Comparison of ENCODE assay signal across 27 cellular contexts in the genomic region with DNA sequence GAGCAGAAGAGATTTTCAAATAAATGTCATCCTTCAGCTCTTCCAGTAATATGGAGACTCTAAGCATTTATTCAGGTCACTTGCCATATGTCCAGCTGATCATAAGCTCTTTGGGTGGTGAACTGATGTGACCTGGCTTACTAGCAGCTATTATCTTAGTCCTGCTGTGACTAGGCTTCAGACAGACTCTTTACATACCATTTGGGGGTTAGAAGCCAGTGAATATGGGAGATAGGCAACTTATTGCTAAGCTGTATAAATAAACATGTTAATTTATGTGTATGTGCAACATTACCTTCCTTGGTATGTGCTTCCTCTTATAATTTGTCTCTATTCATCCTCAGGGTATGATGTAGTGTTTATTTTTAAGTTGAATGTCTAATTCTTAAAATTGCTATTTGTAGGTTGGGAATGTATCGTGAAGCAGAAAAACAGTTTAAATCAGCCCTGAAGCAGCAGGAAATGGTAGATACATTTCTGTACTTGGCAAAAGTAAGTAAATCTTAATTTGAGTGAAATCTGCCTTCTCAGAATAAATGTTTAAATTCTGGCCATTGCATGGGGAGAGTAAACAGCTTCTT. TPM values are rescaled to one million over a fixed set of nuclear protein-coding genes. Genes with fewer than 3 reads are reported as not detected.
A peak's percentile ranks its signal among the peaks of the same experiment; 100 is the strongest.
DNase-seq lines count a peak whose midpoint lies in the region; FAIRE-seq and TF ChIP-seq lines count a peak whose summit lies in the region.
"Had no signal": no experiment of that assay in that cellular context is flagged by ENCODE, and none has a peak within 500 bp of the region (broad histone marks: within the 10 kb centered on the region; RNA-seq: fewer than 3 reads in every experiment).

No MANE protein-coding gene starts in this region.

- no peaks in the 10 kb centered on the region for H3K27me3 Mint-ChIP-seq in astrocyte (ENCODE audit: low read depth, unreplicated experiment)
- H3K27me3 Mint-ChIP-seq: activated CD4-positive, alpha-beta T cell treated with anti-CD3 and anti-CD28 coated beads for 36 hours; activated naive CD8-positive, alpha-beta T cell had no signal

- no peak overlapping the region for H3K9ac ChIP-seq in astrocyte (ENCODE audit: low read length)
- H3K9ac ChIP-seq: parathyroid adenoma had no signal

- H3K4me2 ChIP-seq in astrocyte (ENCODE audit: low read length), result no peak overlapping the region
- H3K4me2 ChIP-seq: GM23338, smooth muscle cell had no signal

- H3K27me3 ChIP-seq in astrocyte (ENCODE audit: insufficient read depth, low read length) (no peaks in the 10 kb centered on the region), Peyer's patch (no peaks in the 10 kb centered on the region)
- H3K27me3 ChIP-seq: ascending aorta, heart left ventricle, tibial nerve had no signal

- H3K4me1 Mint-ChIP-seq in astrocyte (ENCODE audit: low read depth, unreplicated experiment), result no peaks in the 10 kb centered on the region
- H3K4me1 Mint-ChIP-seq: activated CD4-positive, alpha-beta T cell treated with anti-CD3 and anti-CD28 coated beads for 36 hours had no signal

- H3K4me3 ChIP-seq in astrocyte (ENCODE audit: insufficient read depth, low read depth, low read length) (no peak overlapping the region), Peyer's patch (no peak overlapping the region)
- H3K4me3 ChIP-seq: ascending aorta, GM23338, heart left ventricle, lung, smooth muscle cell, tibial nerve had no signal

- H3K4me1 ChIP-seq in astrocyte (ENCODE audit: insufficient read depth, low read length) (peaks cover 3% of the 10 kb centered on the region), Peyer's patch (no peaks in the 10 kb centered on the region)
- H3K4me1 ChIP-seq: ascending aorta, heart left ventricle, parathyroid adenoma, tibial nerve had no signal

- H3K9me3 ChIP-seq in astrocyte (ENCODE audit: insufficient read depth, low read depth, low read length) (no peaks in the 10 kb centered on the region), Peyer's patch (no peaks in the 10 kb centered on the region)
- H3K9me3 ChIP-seq: ascending aorta, tibial nerve had no signal

- H3K36me3 Mint-ChIP-seq in astrocyte (ENCODE audit: low read depth, unreplicated experiment), result peaks cover 14% of the 10 kb centered on the region

- H3K9me3 Mint-ChIP-seq in astrocyte (ENCODE audit: unreplicated experiment), result peaks cover 3% of the 10 kb centered on the region

- no peak for TF ChIP-seq POLR2A in Peyer's patch (IDR thresholded peaks at IDR 0.05)

- FAIRE-seq in astrocyte (lab: Jason Lieb, UNC), result peak; percentile 54
- FAIRE-seq: GM12891, HepG2 had no signal

- DNase-seq in ELR (ENCODE audit: low read depth), result peak; percentile 31
- DNase-seq in NCI-H2227 (lab: John Stamatoyannopoulos, UW; ENCODE audit: unreplicated experiment), result peak; percentile 25
- peak; percentile 39 for DNase-seq in astrocyte (ENCODE audit: low read depth)
- DNase-seq in iris pigment epithelial cell (ENCODE audit: low read depth), result peak; percentile 49
- DNase-seq in Peyer's patch, result no peak
- no peak for DNase-seq in CD1c-positive myeloid dendritic cell (ENCODE audit: extremely low spot score)
- DNase-seq in foreskin melanocyte, result no peak
- DNase-seq: activated CD4-positive, alpha-beta T cell treated with anti-CD3 and anti-CD28 coated beads for 36 hours; activated CD8-positive, alpha-beta T cell treated with anti-CD3 and anti-CD28 coated beads, Interleukin-2, amount 10 ng/mL, durations not matched to agents 7 days and 5 days; cerebellar nuclear complex; heart left ventricle; NCI-H1048; NCI-H1694 treated with DMSO at 0.1 percent for 48 hours; NCI-H2171; stimulated activated CD4-positive, alpha-beta T cell treated with anti-CD3 and anti-CD28 coated beads, Interleukin-2, amount 100 ng/mL, for 48 hours; T-helper 1 cell had no signal

- H3K4me3 Mint-ChIP-seq in astrocyte (ENCODE audit: unreplicated experiment), result no peak overlapping the region
- H3K4me3 Mint-ChIP-seq: activated CD4-positive, alpha-beta T cell treated with anti-CD3 and anti-CD28 coated beads for 36 hours; activated CD8-positive, alpha-beta T cell treated with anti-CD3 and anti-CD28 coated beads, Interleukin-2, amount 10 ng/mL, durations not matched to agents 7 days and 5 days; activated naive CD8-positive, alpha-beta T cell; GM23338 had no signal

- H3K36me3 ChIP-seq in astrocyte (ENCODE audit: insufficient read depth, low read length) (peaks cover 5% of the 10 kb centered on the region), Peyer's patch (no peaks in the 10 kb centered on the region)

- no peaks in the 10 kb centered on the region for H4K20me1 ChIP-seq in astrocyte (ENCODE audit: insufficient read depth, low read length)

- H3K27ac ChIP-seq in astrocyte (ENCODE audit: low read depth, low read length) (no peak overlapping the region), Peyer's patch (no peak overlapping the region)
- H3K27ac ChIP-seq: ascending aorta, heart left ventricle, parathyroid adenoma, RWPE1, tibial nerve had no signal

- H3K27ac Mint-ChIP-seq in astrocyte (ENCODE audit: unreplicated experiment), result no peak overlapping the region
- H3K27ac Mint-ChIP-seq: activated CD4-positive, alpha-beta T cell treated with anti-CD3 and anti-CD28 coated beads for 36 hours; activated CD8-positive, alpha-beta T cell treated with anti-CD3 and anti-CD28 coated beads, Interleukin-2, amount 10 ng/mL, durations not matched to agents 7 days and 5 days; activated naive CD8-positive, alpha-beta T cell; activated T-helper 2 cell treated with anti-CD3 and anti-CD28 coated beads, Interferon-gamma antibody, Interleukin-2, Interleukin-4, amounts not matched to agents 10 μg/mL and 5 μg/mL and 100 μg/mL, durations not matched to agents 14 hours and 24 hours and 36 hours; GM23338 had no signal

- no peaks in the 10 kb centered on the region for H3K79me2 ChIP-seq in astrocyte (ENCODE audit: insufficient read depth, low read length)
- H3K79me2 ChIP-seq: parathyroid adenoma had no signal

- no peak for TF ChIP-seq CTCF in astrocyte (IDR thresholded peaks at IDR 0.05; ENCODE audit: insufficient read depth, low read depth, low read length)
- no peak for TF ChIP-seq CTCF in Peyer's patch (IDR thresholded peaks at IDR 0.05)

- H2AFZ ChIP-seq in astrocyte (ENCODE audit: low read depth, low read length), result no peak overlapping the region
- H2AFZ ChIP-seq: GM23338, parathyroid adenoma had no signal

RNA-seq across cellular contexts. Expression of a gene that starts 32.4 kb away (rescaled TPM):
- total RNA-seq in astrocyte (23.7 and 26.6 TPM in 2 replicates), Peyer's patch (10 to 100 TPM in 3 of 4 donors, 1 to 10 TPM in 1; 5.1 to 22.3 (median 13.8) TPM)

Comparison
In these comparisons a context has a peak if more than half of its experiments do, and no peak if none do; other contexts are left out.
1. DNase-seq: peak in ELR (single experiment), NCI-H2227 (single experiment), astrocyte (single experiment) and iris pigment epithelial cell (single experiment); none in Peyer's patch (0 of 3), CD1c-positive myeloid dendritic cell (single experiment) and foreskin melanocyte (single experiment).